11 cellular contexts compared by ENCODE assay signal in the genomic region with DNA sequence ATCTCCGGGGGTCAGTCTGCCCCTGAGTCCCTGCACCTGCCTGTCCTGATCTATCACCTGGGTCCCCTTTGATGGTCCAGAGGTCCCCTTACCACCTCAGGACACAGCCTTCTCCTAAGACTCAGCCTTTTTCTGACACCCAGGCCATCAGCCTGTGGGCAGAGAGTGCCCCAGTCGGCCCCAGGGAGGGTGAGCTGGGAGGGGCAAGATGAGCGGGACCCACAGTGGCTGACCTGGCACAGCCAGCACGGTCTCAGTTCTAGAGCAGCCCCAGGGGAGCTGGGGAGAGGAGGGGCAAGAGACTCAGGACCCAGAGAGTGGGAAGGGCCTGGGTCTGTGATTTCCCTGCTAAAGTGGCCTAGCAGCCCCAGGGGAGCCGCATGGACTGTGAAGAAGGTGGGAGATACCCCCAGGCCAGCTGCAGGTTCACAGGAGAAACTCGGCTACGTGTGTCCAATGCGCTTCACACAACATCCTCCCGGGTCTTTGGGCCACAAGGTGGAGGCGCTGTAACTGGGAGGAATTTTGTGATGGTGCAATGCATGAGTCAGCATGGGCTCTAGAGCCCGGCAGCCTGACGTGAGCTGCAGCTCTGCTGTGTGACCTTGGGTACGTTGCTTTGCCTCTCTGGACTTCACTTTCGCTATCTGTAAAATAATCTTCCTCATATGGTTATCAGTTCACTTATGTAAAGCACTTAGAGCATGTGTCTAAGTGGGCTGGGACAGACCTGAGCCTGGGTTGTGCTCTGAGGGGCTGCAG.
DNase-seq lines count a peak whose midpoint lies in the region; ATAC-seq and TF ChIP-seq lines count a peak whose summit lies in the region.
"Had no signal": no experiment of that assay in that cellular context is flagged by ENCODE, and none has a peak within 500 bp of the region (broad histone marks: within the 10 kb centered on the region; RNA-seq: fewer than 3 reads in every experiment).

No MANE protein-coding gene starts in this region.

- in situ Hi-C loops in brain microvascular endothelial cell (cut with HindIII; ENCODE audit: low pct_ligation_motif_present, low sequenced_read_pairs), result no loop called here

- TF ChIP-seq RAD21 in Ishikawa (IDR thresholded peaks at IDR 0.05; ENCODE audit: low read depth), result no peak

- ATAC-seq in GM21619 (IDR thresholded peaks at IDR 0.05; ENCODE audit: unreplicated experiment), result no peak

- TF ChIP-seq EP300 in Ishikawa (IDR thresholded peaks at IDR 0.05; ENCODE audit: borderline replicate concordance), result no peak

- no peaks in the 10 kb centered on the region for H3K36me3 ChIP-seq in brain microvascular endothelial cell (replicated peaks)
- H3K36me3 ChIP-seq: right lobe of liver had no signal

- TF ChIP-seq CTCF in brain microvascular endothelial cell (IDR thresholded peaks at IDR 0.05; ENCODE audit: low read depth, low read length, missing control alignments), result peak; percentile 32

- no peaks in the 10 kb centered on the region for H3K27me3 ChIP-seq in brain microvascular endothelial cell (replicated peaks)
- H3K27me3 ChIP-seq: right lobe of liver had no signal

- no peak overlapping the region for H3K4me3 ChIP-seq in brain microvascular endothelial cell (ENCODE audit: low read depth, low read length)
- H3K4me3 ChIP-seq: hepatocyte, right lobe of liver had no signal

- DNase-seq in ELR (ENCODE audit: low read depth) (peak; percentile 53), brain microvascular endothelial cell (peak; percentile 20), kidney tubule cell (ENCODE audit: low spot score) (peak; percentile 32), mesenteric fat pad (ENCODE audit: low spot score) (no peak), GM19238 (ENCODE audit: insufficient read length, low spot score) (no peak)
- DNase-seq: central memory CD4-positive, alpha-beta T cell; NCI-H2081; right lobe of liver had no signal

- no peak overlapping the region for H3K27ac ChIP-seq in brain microvascular endothelial cell
- H3K27ac ChIP-seq: hepatocyte, right lobe of liver had no signal

TF ChIP-seq in Ishikawa, 13 proteins besides CTCF, POLR2A, EP300 and RAD21:
- TF ChIP-seq CREB1 (IDR thresholded peaks at IDR 0.05; ENCODE audit: low read depth) (no peak), YY1 (IDR thresholded peaks at IDR 0.05; ENCODE audit: low read depth) (no peak), TCF12 (IDR thresholded peaks at IDR 0.05; ENCODE audit: low read depth) (no peak), ZBTB7A (IDR thresholded peaks at IDR 0.05; ENCODE audit: low read depth) (no peak), TEAD4 (IDR thresholded peaks at IDR 0.05) (no peak), TAF1 (IDR thresholded peaks at IDR 0.05; ENCODE audit: low read depth) (no peak), CEBPB (IDR thresholded peaks at IDR 0.05) (peak; percentile 35; the same call in 1 of the 2 replicates)
- TF ChIP-seq, protein P1, sequence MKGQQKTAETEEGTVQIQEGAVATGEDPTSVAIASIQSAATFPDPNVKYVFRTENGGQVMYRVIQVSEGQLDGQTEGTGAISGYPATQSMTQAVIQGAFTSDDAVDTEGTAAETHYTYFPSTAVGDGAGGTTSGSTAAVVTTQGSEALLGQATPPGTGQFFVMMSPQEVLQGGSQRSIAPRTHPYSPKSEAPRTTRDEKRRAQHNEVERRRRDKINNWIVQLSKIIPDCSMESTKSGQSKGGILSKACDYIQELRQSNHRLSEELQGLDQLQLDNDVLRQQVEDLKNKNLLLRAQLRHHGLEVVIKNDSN (IDR thresholded peaks at IDR 0.05), result no peak
TF ChIP-seq in Ishikawa: peak in this region for 1.

Comparison
In these comparisons a context has a peak if more than half of its experiments do, and no peak if none do; other contexts are left out.
1. DNase-seq: peak in ELR (single experiment), brain microvascular endothelial cell (single experiment) and kidney tubule cell (single experiment); none in mesenteric fat pad (single experiment) and GM19238 (single experiment).